35 cellular contexts compared by ENCODE assay signal in the genomic region with DNA sequence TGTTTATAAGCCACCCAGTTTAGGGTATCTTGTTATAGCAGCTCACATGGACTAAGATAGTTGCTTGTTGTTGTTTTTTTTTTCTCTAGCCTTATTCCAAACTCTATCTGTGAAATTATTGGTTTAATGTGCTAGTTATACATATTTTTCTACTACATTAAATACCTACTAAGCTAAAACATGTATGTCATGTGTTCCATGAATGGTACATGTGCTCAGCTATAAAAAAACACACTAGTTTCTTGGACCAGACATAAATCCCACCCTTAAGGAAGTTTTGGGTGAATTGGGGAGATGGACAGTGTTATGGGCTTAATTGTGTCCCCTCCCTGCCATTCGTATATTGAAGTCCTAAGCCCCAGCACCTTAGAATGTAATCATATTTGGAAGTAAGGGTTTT. TPM values are rescaled to one million over a fixed set of nuclear protein-coding genes. Genes with fewer than 3 reads are reported as not detected.
"Had no signal": no experiment of that assay in that cellular context is flagged by ENCODE, and none has a peak within 500 bp of the region (broad histone marks: within the 10 kb centered on the region; RNA-seq: fewer than 3 reads in every experiment).

No MANE protein-coding gene starts in this region.

- ATAC-seq: activated CD4-positive, alpha-beta T cell treated with anti-CD3 and anti-CD28 coated beads for 36 hours; activated CD8-positive, alpha-beta memory T cell treated with anti-CD3 and anti-CD28 coated beads, Interleukin-2, amount 10 ng/mL, durations not matched to agents 7 days and 5 days; activated CD8-positive, alpha-beta T cell treated with anti-CD3 and anti-CD28 coated beads, Interleukin-2, amount 10 ng/mL, durations not matched to agents 7 days and 5 days; activated naive CD4-positive, alpha-beta T cell treated with anti-CD3 and anti-CD28 coated beads, Interleukin-2, amount 50 U/mL, for 72 hours; activated T-cell treated with anti-CD3 and anti-CD28 coated beads, Interleukin-2, amount 50 U/mL, for 72 hours; effector memory CD8-positive, alpha-beta T cell; T-cell had no signal

- H3K9me3 Mint-ChIP-seq: activated CD4-positive, alpha-beta memory T cell treated with anti-CD3 and anti-CD28 coated beads for 36 hours; activated naive CD4-positive, alpha-beta T cell treated with anti-CD3 and anti-CD28 coated beads, Interleukin-2, amount 10 ng/mL, durations not matched to agents 7 days and 5 days; activated naive CD4-positive, alpha-beta T cell treated with anti-CD3 and anti-CD28 coated beads, Interleukin-2, amount 50 U/mL, for 72 hours; activated T-cell treated with anti-CD3 and anti-CD28 coated beads, Interleukin-2, amount 50 U/mL, for 72 hours; central memory CD8-positive, alpha-beta T cell; effector memory CD8-positive, alpha-beta T cell; T-cell; T-helper 1 cell treated with Interleukin-12 subunit alpha and Interleukin-12 subunit beta and Interleukin-4 antibody, amounts not matched to agents 30 μg/mL and 1 μg/mL, for 36 hours had no signal

- H3K27ac ChIP-seq: brain microvascular endothelial cell, epithelial cell of prostate had no signal

- H3K27ac Mint-ChIP-seq: activated CD4-positive, alpha-beta memory T cell treated with anti-CD3 and anti-CD28 coated beads for 36 hours; activated CD4-positive, alpha-beta T cell treated with anti-CD3 and anti-CD28 coated beads for 36 hours; activated CD8-positive, alpha-beta memory T cell treated with anti-CD3 and anti-CD28 coated beads, Interleukin-2, amount 10 ng/mL, durations not matched to agents 7 days and 5 days; activated CD8-positive, alpha-beta T cell treated with anti-CD3 and anti-CD28 coated beads, Interleukin-2, amount 10 ng/mL, durations not matched to agents 7 days and 5 days; activated naive CD4-positive, alpha-beta T cell treated with anti-CD3 and anti-CD28 coated beads, Interleukin-2, amount 10 ng/mL, durations not matched to agents 7 days and 5 days; activated naive CD4-positive, alpha-beta T cell treated with anti-CD3 and anti-CD28 coated beads, Interleukin-2, amount 50 U/mL, for 72 hours; activated T-cell treated with anti-CD3 and anti-CD28 coated beads, Interleukin-2, amount 50 U/mL, for 72 hours; effector memory CD8-positive, alpha-beta T cell; T-cell; T-helper 1 cell treated with Interleukin-12 subunit alpha and Interleukin-12 subunit beta and Interleukin-4 antibody, amounts not matched to agents 30 μg/mL and 1 μg/mL, for 36 hours had no signal

- H3K4me3 Mint-ChIP-seq: activated CD4-positive, alpha-beta memory T cell treated with anti-CD3 and anti-CD28 coated beads for 36 hours; activated CD4-positive, alpha-beta T cell treated with anti-CD3 and anti-CD28 coated beads for 36 hours; activated CD4-positive, alpha-beta T cell treated with anti-CD3 and anti-CD28 coated beads, Interleukin-2, amount 10 ng/mL, durations not matched to agents 24 days and 14 days; activated CD8-positive, alpha-beta memory T cell treated with anti-CD3 and anti-CD28 coated beads, Interleukin-2, amount 10 ng/mL, durations not matched to agents 7 days and 5 days; activated CD8-positive, alpha-beta T cell treated with anti-CD3 and anti-CD28 coated beads, Interleukin-2, amount 10 ng/mL, durations not matched to agents 7 days and 5 days; activated naive CD4-positive, alpha-beta T cell treated with anti-CD3 and anti-CD28 coated beads, Interleukin-2, amount 10 ng/mL, durations not matched to agents 7 days and 5 days; activated T-cell treated with anti-CD3 and anti-CD28 coated beads, Interleukin-2, amount 50 U/mL, for 72 hours; central memory CD8-positive, alpha-beta T cell; effector memory CD8-positive, alpha-beta T cell; T-cell; T-helper 1 cell treated with Interleukin-12 subunit alpha and Interleukin-12 subunit beta and Interleukin-4 antibody, amounts not matched to agents 30 μg/mL and 1 μg/mL, for 36 hours had no signal

- H3K27me3 Mint-ChIP-seq: central memory CD8-positive, alpha-beta T cell had no signal

- H3K4me3 ChIP-seq: coronary artery, esophagus squamous epithelium had no signal

- H3K9me3 ChIP-seq: esophagus squamous epithelium had no signal

- H3K27me3 ChIP-seq: brain microvascular endothelial cell, esophagus squamous epithelium had no signal

- DNase-seq: activated CD4-positive, alpha-beta memory T cell treated with anti-CD3 and anti-CD28 coated beads for 36 hours; activated CD4-positive, alpha-beta T cell treated with anti-CD3 and anti-CD28 coated beads for 36 hours; activated CD4-positive, alpha-beta T cell treated with anti-CD3 and anti-CD28 coated beads, Interleukin-2, amount 10 ng/mL, durations not matched to agents 24 days and 14 days; activated CD4-positive, CD25-positive, alpha-beta regulatory T cell; activated CD4-positive, CD25-positive, alpha-beta regulatory T cell treated with anti-CD3 and anti-CD28 coated beads, Interleukin-2, amount 50 U/mL, for 72 hours; activated CD8-positive, alpha-beta memory T cell treated with anti-CD3 and anti-CD28 coated beads, Interleukin-2, amount 10 ng/mL, durations not matched to agents 7 days and 5 days; activated CD8-positive, alpha-beta memory T cell treated with anti-CD3 and anti-CD28 coated beads, Interleukin-2, amount 50 U/mL, for 4 hours; activated CD8-positive, alpha-beta T cell treated with anti-CD3 and anti-CD28 coated beads, Interleukin-2, amount 10 ng/mL, durations not matched to agents 7 days and 5 days; activated gamma-delta T cell; activated naive CD4-positive, alpha-beta T cell; activated naive CD4-positive, alpha-beta T cell treated with anti-CD3 and anti-CD28 coated beads, Interleukin-2, amount 10 ng/mL, durations not matched to agents 7 days and 5 days; activated T-cell treated with anti-CD3 and anti-CD28 coated beads, Interleukin-2, amount 50 U/mL, for 1 hour; activated T-cell treated with anti-CD3 and anti-CD28 coated beads, Interleukin-2, amount 50 U/mL, for 72 hours; amniotic stem cell; anterior cingulate cortex; brain microvascular endothelial cell; dermis blood vessel endothelial cell; effector CD4-positive, alpha-beta T cell; effector memory CD8-positive, alpha-beta T cell; esophagus squamous epithelium; foreskin melanocyte; head of caudate nucleus; T-cell; T1000 had no signal

- FAIRE-seq: astrocyte, bronchial epithelial cell, endothelial cell of umbilical vein had no signal

- H3K36me3 Mint-ChIP-seq: activated CD4-positive, alpha-beta memory T cell treated with anti-CD3 and anti-CD28 coated beads for 36 hours; activated naive CD4-positive, alpha-beta T cell treated with anti-CD3 and anti-CD28 coated beads, Interleukin-2, amount 10 ng/mL, durations not matched to agents 7 days and 5 days; activated naive CD4-positive, alpha-beta T cell treated with anti-CD3 and anti-CD28 coated beads, Interleukin-2, amount 50 U/mL, for 72 hours; T-cell had no signal

- H3K36me3 ChIP-seq: brain microvascular endothelial cell, esophagus squamous epithelium had no signal

RNA-seq across cellular contexts. Expression of a gene that starts 34.4 kb away (rescaled TPM):
- total RNA-seq: activated CD4-positive, alpha-beta T cell treated with anti-CD3 and anti-CD28 coated beads for 36 hours; activated CD8-positive, alpha-beta memory T cell treated with anti-CD3 and anti-CD28 coated beads for 36 hours; activated CD8-positive, alpha-beta memory T cell treated with anti-CD3 and anti-CD28 coated beads, Interleukin-2, amount 10 ng/mL, durations not matched to agents 7 days and 5 days; activated CD8-positive, alpha-beta T cell treated with anti-CD3 and anti-CD28 coated beads, Interleukin-2, amount 10 ng/mL, durations not matched to agents 7 days and 5 days; activated naive CD4-positive, alpha-beta T cell treated with anti-CD3 and anti-CD28 coated beads, Interleukin-2, amount 50 U/mL, for 72 hours; T-helper 2 cell treated with Interferon-gamma antibody and Interleukin-4, amounts not matched to agents 100 ng/mL and 5 ng/mL, for 36 hours had no signal
- polyA plus RNA-seq: fibroblast of lung had no signal
